In the genomic region with DNA sequence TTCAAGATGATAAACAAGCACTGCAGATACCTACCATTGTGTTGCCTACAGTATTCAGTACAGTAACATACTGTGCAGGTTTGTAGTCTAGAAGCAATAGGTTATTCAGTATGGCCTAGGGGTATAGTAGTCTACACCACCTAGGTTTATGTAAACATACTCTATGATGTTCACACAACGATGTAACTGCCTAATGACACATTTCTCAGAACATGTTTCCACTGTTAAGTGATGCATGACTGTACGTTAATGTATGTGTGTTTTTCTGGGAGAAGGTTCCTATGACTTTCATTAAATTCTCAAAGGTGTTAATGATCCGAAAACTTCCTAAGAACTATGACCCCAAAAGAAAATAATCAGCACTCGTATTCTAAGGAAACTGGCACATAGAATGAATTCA, we compare ENCODE assay signal across 15 cellular contexts.
"Had no signal": no experiment of that assay in that cellular context is flagged by ENCODE, and none has a peak within 500 bp of the region (broad histone marks: within the 10 kb centered on the region; RNA-seq: fewer than 3 reads in every experiment).

No MANE protein-coding gene starts in this region.

- ATAC-seq: activated CD8-positive, alpha-beta memory T cell treated with anti-CD3 and anti-CD28 coated beads, Interleukin-2, amount 10 ng/mL, durations not matched to agents 7 days and 5 days; lower lobe of right lung; naive thymus-derived CD4-positive, alpha-beta T cell; stimulated activated naive CD8-positive, alpha-beta T cell treated with anti-CD3 and anti-CD28 coated beads, Interleukin-15, amount 100 ng/mL, for 72 hours had no signal

- DNase-seq: activated CD8-positive, alpha-beta memory T cell treated with anti-CD3 and anti-CD28 coated beads, Interleukin-2, amount 10 ng/mL, durations not matched to agents 7 days and 5 days; activated effector memory CD4-positive, alpha-beta T cell treated with Interleukin-2 at 50 U/mL for 16 hours; activated T-cell treated with anti-CD3 and anti-CD28 coated beads, Interleukin-2, amount 50 U/mL, for 24 hours; central memory CD4-positive, alpha-beta T cell; effector CD8-positive, alpha-beta T cell; hippocampal formation; lower lobe of right lung; naive thymus-derived CD4-positive, alpha-beta T cell; retina; stimulated activated CD4-positive, alpha-beta T cell treated with anti-CD3 and anti-CD28 coated beads, Interleukin-15, amount 100 ng/mL, for 24 hours; stimulated activated CD4-positive, alpha-beta T cell treated with anti-CD3 and anti-CD28 coated beads, Interleukin-4, amount 100 ng/mL, for 24 hours; stimulated activated naive CD8-positive, alpha-beta T cell treated with anti-CD3 and anti-CD28 coated beads, Interleukin-15, amount 100 ng/mL, for 72 hours had no signal

- H3K36me3 ChIP-seq: lower lobe of right lung, thoracic aorta had no signal

- H3K9me3 ChIP-seq: lower lobe of right lung, thoracic aorta had no signal

- H3K27ac ChIP-seq: coronary artery, lower lobe of right lung, parathyroid adenoma, thoracic aorta had no signal

- H3K4me1 ChIP-seq: lower lobe of right lung had no signal

- H3K4me3 ChIP-seq: coronary artery, lower lobe of right lung, thoracic aorta had no signal
